ENCODE assay signal across 23 cellular contexts in the genomic region with DNA sequence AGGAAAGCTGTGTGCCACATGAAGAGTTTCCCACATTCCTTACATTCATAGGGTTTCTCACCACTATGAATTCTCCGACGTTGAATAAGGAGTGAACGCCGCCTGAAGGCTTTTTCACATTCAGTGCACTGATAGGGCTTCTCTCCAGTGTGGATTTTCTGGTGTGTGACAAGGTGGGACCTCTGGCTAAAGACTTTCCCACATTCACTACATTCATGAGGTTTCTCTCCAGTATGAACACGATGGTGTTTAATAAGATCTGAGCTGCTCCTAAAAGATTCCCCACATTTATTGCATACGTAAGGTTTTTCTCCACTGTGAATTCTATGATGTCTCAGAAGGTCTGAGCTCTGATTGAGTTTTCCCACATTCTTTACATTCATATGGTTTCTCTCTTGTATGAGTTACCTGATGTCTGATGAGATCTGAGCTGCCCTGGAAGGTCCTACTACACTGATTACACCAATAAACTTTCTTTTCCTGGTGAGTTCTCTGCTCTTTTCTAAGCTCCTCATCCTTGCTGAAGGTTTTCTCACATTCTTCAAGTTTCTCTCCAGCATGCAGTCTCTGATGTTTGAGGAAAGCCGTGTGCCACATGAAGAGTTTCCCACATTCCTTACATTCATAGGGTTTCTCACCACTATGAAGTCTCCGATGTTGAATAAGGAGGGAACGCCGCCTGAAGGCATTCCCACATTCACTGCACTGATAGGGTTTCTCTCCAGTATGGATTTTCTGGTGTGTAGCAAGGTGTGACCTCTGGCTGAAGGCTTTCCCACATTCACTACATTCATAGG. TPM values are rescaled to one million over a fixed set of nuclear protein-coding genes. Genes with fewer than 3 reads are reported as not detected.
DNase-seq lines count a peak whose midpoint lies in the region; ATAC-seq and TF ChIP-seq lines count a peak whose summit lies in the region.
"Had no signal": no experiment of that assay in that cellular context is flagged by ENCODE, and none has a peak within 500 bp of the region (broad histone marks: within the 10 kb centered on the region; RNA-seq: fewer than 3 reads in every experiment).

No MANE protein-coding gene starts in this region.

- POLR2A ChIA-PET in PC-9 (lab: Charles Lee; ENCODE audit: unreplicated experiment) = interaction anchor here (0.6 kb wide), 1 partner anchor 1761 kb away, joined by 5 read pairs; no protein-coding TSS in a partner anchor

- TF ChIP-seq RAD21 in liver (IDR thresholded peaks at IDR 0.05) = no peak

- H3K4me2 ChIP-seq in PC-9 = no peak overlapping the region

- CTCF ChIA-PET in PC-9 (lab: Charles Lee) = no interaction called here

- no peak overlapping the region for H2AFZ ChIP-seq in PC-9

- no peak overlapping the region for H3K9ac ChIP-seq in liver (ENCODE audit: low read depth in 1 of 2, low read length in 2 of 2)
- H3K9ac ChIP-seq in subcutaneous abdominal adipose tissue (ENCODE audit: low read length in 5 of 5) = peak overlapping the region in 1 of 5 donors; percentile 12

- H3K4me3 Mint-ChIP-seq in activated T-cell treated with anti-CD3 and anti-CD28 coated beads, Interleukin-2, amount 50 U/mL, for 72 hours = no peak overlapping the region
- H3K4me3 Mint-ChIP-seq in activated T-cell treated with anti-CD3 and anti-CD28 coated beads, Interleukin-2, amount 50 U/mL, for 4 hours = no peak overlapping the region

- H3K27me3 ChIP-seq in PC-9 (ENCODE audit: insufficient read depth, low read depth) (no peaks in the 10 kb centered on the region), liver (ENCODE audit: control insufficient read depth in 4 of 4, insufficient read depth in 4 of 4, low read length in 3 of 4) (no peaks in the 10 kb centered on the region), subcutaneous abdominal adipose tissue (ENCODE audit: control insufficient read depth in 5 of 5, insufficient read depth in 4 of 5, low read length in 5 of 5) (no peaks in the 10 kb centered on the region)
- H3K27me3 ChIP-seq: heart right ventricle had no signal

- peaks cover 75% of the 10 kb centered on the region for H3K9me3 ChIP-seq in PC-9 (ENCODE audit: insufficient read depth, low read depth)
- peaks cover 53 to 78% (median 57%) of the 10 kb centered on the region in 4 donors for H3K9me3 ChIP-seq in liver (ENCODE audit: control insufficient read depth in 4 of 4, low read length in 3 of 4)
- peaks cover 52 to 97% (median 89%) of the 10 kb centered on the region in 5 donors for H3K9me3 ChIP-seq in subcutaneous abdominal adipose tissue (ENCODE audit: control insufficient read depth in 5 of 5, low read length in 5 of 5)

- peaks cover 38% of the 10 kb centered on the region for H3F3A ChIP-seq in PC-9 (ENCODE audit: insufficient read depth, low read depth)

- H4K20me1 ChIP-seq in PC-9 (ENCODE audit: insufficient read depth) = no peaks in the 10 kb centered on the region

- no TSS peak for BruUV-seq in PC-9 (replicated peaks; lab: Mats Ljungman, UMichigan)

- DNase-seq in activated T-cell treated with anti-CD3 and anti-CD28 coated beads, Interleukin-2, amount 50 U/mL, for 72 hours = no peak
- DNase-seq in activated T-cell treated with anti-CD3 and anti-CD28 coated beads, Interleukin-2, amount 50 U/mL, for 4 hours = no peak
- DNase-seq in PC-9 (no peak), mucosa of gallbladder (ENCODE audit: low spot score) (no peak), NCI-H69 (lab: John Stamatoyannopoulos, UW) (no peak), Right ventricle myocardium inferior (ENCODE audit: missing footprints) (no peak)
- DNase-seq: activated CD4-positive, alpha-beta T cell treated with anti-CD3 and anti-CD28 coated beads, Interleukin-2, amount 50 U/mL, for 48 hours; activated naive CD4-positive, alpha-beta T cell treated with anti-CD3 and anti-CD28 coated beads, Interleukin-2, amount 50 U/mL, for 16 hours; heart right ventricle; KG1; mammary epithelial cell; NCI-H1092; NCI-H2081 treated with DMSO at 0.1 percent for 48 hours; NCI-H524 treated with DMSO at 0.1 percent for 48 hours; SIG-M5; stimulated activated CD4-positive, alpha-beta T cell treated with anti-CD3 and anti-CD28 coated beads, Interleukin-4, amount 100 ng/mL, for 24 hours; T-cell had no signal

- peaks cover 48 to 70% of the 10 kb centered on the region in 2 donors for H3K36me3 Mint-ChIP-seq in activated T-cell treated with anti-CD3 and anti-CD28 coated beads, Interleukin-2, amount 50 U/mL, for 72 hours (ENCODE audit: insufficient read depth in 2 of 2)
- peaks cover 40% of the 10 kb centered on the region for H3K36me3 Mint-ChIP-seq in activated T-cell treated with anti-CD3 and anti-CD28 coated beads, Interleukin-2, amount 50 U/mL, for 4 hours (ENCODE audit: insufficient read depth)

- peak overlapping the region; percentile 77 for H3K27ac Mint-ChIP-seq in activated T-cell treated with anti-CD3 and anti-CD28 coated beads, Interleukin-2, amount 50 U/mL, for 72 hours
- H3K27ac Mint-ChIP-seq: T-cell had no signal

- no peaks in the 10 kb centered on the region for H3K79me2 ChIP-seq in PC-9 (ENCODE audit: low read depth)

- intact Hi-C loops in PC-9 (cut with micrococcal nuclease; ENCODE audit: unreplicated experiment) = no loop called here
- intact Hi-C loops in Right ventricle myocardium inferior (cut with DNase I) = no loop called here

- H3K4me3 ChIP-seq in PC-9 (peak overlapping the region; percentile 10; the same call in 1 of the 2 replicates), liver (ENCODE audit: low read depth in 1 of 3, low read length in 3 of 3) (peak overlapping the region in 2 of 3 donors; percentile 33 to 45), subcutaneous abdominal adipose tissue (ENCODE audit: low read depth in 1 of 5, low read length in 5 of 5) (peak overlapping the region; percentile 18 to 60 (median 46))
- H3K4me3 ChIP-seq: HAP-1, heart right ventricle had no signal

- H3K4me1 ChIP-seq in PC-9 (replicated peaks; ENCODE audit: insufficient read depth) = no peaks in the 10 kb centered on the region
- H3K4me1 ChIP-seq in liver (ENCODE audit: control insufficient read depth in 4 of 4, insufficient read depth in 4 of 4, low read length in 3 of 4) = no peaks in the 10 kb centered on the region
- peaks cover 0 to 9% (median 0%) of the 10 kb centered on the region in 5 donors for H3K4me1 ChIP-seq in subcutaneous abdominal adipose tissue (ENCODE audit: control insufficient read depth in 5 of 5, insufficient read depth in 5 of 5, low read length in 5 of 5)
- H3K4me1 ChIP-seq: HAP-1, heart right ventricle had no signal

- H3K27me3 Mint-ChIP-seq in activated T-cell treated with anti-CD3 and anti-CD28 coated beads, Interleukin-2, amount 50 U/mL, for 72 hours (ENCODE audit: low read depth) = no peaks in the 10 kb centered on the region
- no peaks in the 10 kb centered on the region for H3K27me3 Mint-ChIP-seq in activated T-cell treated with anti-CD3 and anti-CD28 coated beads, Interleukin-2, amount 50 U/mL, for 4 hours (ENCODE audit: low read depth)
- H3K27me3 Mint-ChIP-seq: T-cell had no signal

- H3K9me2 ChIP-seq in PC-9 (ENCODE audit: insufficient read depth) = no peaks in the 10 kb centered on the region

- WGBS in liver = 94% methylated on average over 10 of the region's 10 CpGs

- H3K4me1 Mint-ChIP-seq in activated T-cell treated with anti-CD3 and anti-CD28 coated beads, Interleukin-2, amount 50 U/mL, for 72 hours (ENCODE audit: low read depth) = no peaks in the 10 kb centered on the region
- no peaks in the 10 kb centered on the region for H3K4me1 Mint-ChIP-seq in activated T-cell treated with anti-CD3 and anti-CD28 coated beads, Interleukin-2, amount 50 U/mL, for 4 hours (ENCODE audit: low read depth)

- no peak overlapping the region for H3K27ac ChIP-seq in PC-9
- no peak overlapping the region for H3K27ac ChIP-seq in liver (ENCODE audit: low read depth in 1 of 2, low read length in 2 of 2)
- no peak overlapping the region for H3K27ac ChIP-seq in subcutaneous abdominal adipose tissue (ENCODE audit: low read depth, low read length)
- H3K27ac ChIP-seq: heart right ventricle had no signal

- peaks cover 14 to 35% of the 10 kb centered on the region in 2 donors for H3K9me3 Mint-ChIP-seq in activated T-cell treated with anti-CD3 and anti-CD28 coated beads, Interleukin-2, amount 50 U/mL, for 72 hours
- peaks cover 47% of the 10 kb centered on the region for H3K9me3 Mint-ChIP-seq in activated T-cell treated with anti-CD3 and anti-CD28 coated beads, Interleukin-2, amount 50 U/mL, for 4 hours

- no peak for TF ChIP-seq CTCF in PC-9 (conservative IDR thresholded peaks at IDR 0.05)
- TF ChIP-seq CTCF in liver (IDR thresholded peaks at IDR 0.05; ENCODE audit: low read depth, low read length, missing input control) = no peak

- ATAC-seq in activated T-cell treated with anti-CD3 and anti-CD28 coated beads, Interleukin-2, amount 50 U/mL, for 72 hours (replicated peaks in 1 of 2) = no peak
- ATAC-seq in activated T-cell treated with anti-CD3 and anti-CD28 coated beads, Interleukin-2, amount 50 U/mL, for 4 hours = no peak
- no peak for ATAC-seq in Right ventricle myocardium inferior
- ATAC-seq: heart right ventricle, T-cell had no signal

- peaks cover 5% of the 10 kb centered on the region for H3K36me3 ChIP-seq in PC-9 (ENCODE audit: low read depth)
- H3K36me3 ChIP-seq in liver (ENCODE audit: control insufficient read depth in 4 of 4, insufficient read depth in 3 of 4, low read depth in 1 of 4, low read length in 3 of 4) = peaks cover 0 to 10% (median 0%) of the 10 kb centered on the region in 4 donors
- peaks cover 0 to 15% (median 0%) of the 10 kb centered on the region in 5 donors for H3K36me3 ChIP-seq in subcutaneous abdominal adipose tissue (ENCODE audit: control insufficient read depth in 5 of 5, insufficient read depth in 5 of 5, low read length in 5 of 5)

TF ChIP-seq in liver, 16 proteins besides CTCF, POLR2A, EP300 and RAD21 (continues in another document):
- TF ChIP-seq YY1 (IDR thresholded peaks at IDR 0.05) (no peak), RXRA (IDR thresholded peaks at IDR 0.05) (no peak), EGR1 (IDR thresholded peaks at IDR 0.05; ENCODE audit: low read depth in 2 of 2) (no peak), HNF4A (conservative IDR thresholded peaks at IDR 0.05) (no peak)
- TF ChIP-seq, protein P1, sequence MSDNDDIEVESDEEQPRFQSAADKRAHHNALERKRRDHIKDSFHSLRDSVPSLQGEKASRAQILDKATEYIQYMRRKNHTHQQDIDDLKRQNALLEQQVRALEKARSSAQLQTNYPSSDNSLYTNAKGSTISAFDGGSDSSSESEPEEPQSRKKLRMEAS (IDR thresholded peaks at IDR 0.05) = no peak

RNA-seq across cellular contexts. Expression of gene ZNF594, which starts 10.0 kb away (rescaled TPM):
- total RNA-seq in activated T-cell treated with anti-CD3 and anti-CD28 coated beads, Interleukin-2, amount 50 U/mL, for 72 hours = 1 to 10 TPM; 5.3 to 7.8 TPM
- 1 to 10 TPM; 6.5 to 7.6 (median 6.7) TPM for total RNA-seq in activated T-cell treated with anti-CD3 and anti-CD28 coated beads, Interleukin-2, amount 50 U/mL, for 4 hours
- 14.0 and 18.4 TPM in 2 replicates for total RNA-seq in PC-9 (2021)
- 1 to 10 TPM; 6.7 to 7.4 TPM for total RNA-seq in liver
- 1 to 10 TPM in 1 of 2 donors, under 1 TPM in 1; 0.76 to 1.5 TPM for polyA plus RNA-seq in liver
- 9.2 TPM for total RNA-seq in mucosa of gallbladder
- total RNA-seq in Right ventricle myocardium inferior = 7.2 TPM

RNA-seq across cellular contexts. Expression of gene SCIMP, which starts 53.0 kb away (rescaled TPM):
- total RNA-seq in activated T-cell treated with anti-CD3 and anti-CD28 coated beads, Interleukin-2, amount 50 U/mL, for 72 hours = not detected
- total RNA-seq in activated T-cell treated with anti-CD3 and anti-CD28 coated beads, Interleukin-2, amount 50 U/mL, for 4 hours = under 1 TPM in 1 of 3 donors, not detected in 2; 0.10 TPM
- not detected in 2 replicates for total RNA-seq in PC-9 (2021)
- 1 to 10 TPM; 3.9 to 5.7 TPM for total RNA-seq in liver
- 1 to 10 TPM; 3.0 TPM for polyA plus RNA-seq in liver
- 4.9 TPM for total RNA-seq in mucosa of gallbladder
- 1.0 TPM for total RNA-seq in Right ventricle myocardium inferior
- total RNA-seq: chondrocyte, mammary epithelial cell, pulmonary artery endothelial cell had no signal
- polyA plus RNA-seq: mammary epithelial cell, neural cell had no signal
